Comparison of ENCODE assay signal across 33 cellular contexts in the genomic region with DNA sequence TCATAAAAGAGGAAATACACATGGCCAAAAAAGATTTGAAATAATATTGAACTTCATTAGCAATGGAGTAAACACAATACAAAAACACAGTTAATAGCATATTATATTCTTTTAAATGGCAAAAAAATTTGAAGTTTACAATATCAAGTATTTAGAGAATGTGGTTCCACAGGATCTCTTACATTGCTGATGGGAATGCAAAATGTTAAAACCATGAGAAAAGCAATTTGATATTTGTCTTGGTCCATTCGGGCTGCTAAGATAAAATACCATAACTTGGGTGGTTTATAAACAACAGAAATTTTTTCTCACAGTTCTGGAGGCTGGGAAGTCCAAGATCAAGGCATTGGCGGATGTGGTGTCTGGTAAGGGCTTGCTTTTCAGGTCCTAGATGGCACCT.
"Had no signal": no experiment of that assay in that cellular context is flagged by ENCODE, and none has a peak within 500 bp of the region (broad histone marks: within the 10 kb centered on the region; RNA-seq: fewer than 3 reads in every experiment).

No MANE protein-coding gene starts in this region.

- H3K4me3 ChIP-seq: neural progenitor cell, ovary, psoas muscle, right lobe of liver, sigmoid colon, skin epidermis, smooth muscle cell, spleen, suprapubic skin, testis, tibial artery, transverse colon, upper lobe of right lung, vagina had no signal

- H3K27ac Mint-ChIP-seq: naive thymus-derived CD4-positive, alpha-beta T cell; natural killer cell treated with Interleukin-12 subunit alpha and Interleukin-12 subunit beta and Interleukin-15 and Interleukin-18, amount 100 ng/mL, for 72 hours; nephron progenitor cell; neural progenitor cell; progenitor cell of endocrine pancreas; stimulated activated memory B cell treated with anti-CD40 and anti-IgM and Interleukin-4, amounts not matched to agents 10 μg/mL and 1 μg/mL and 100 μg/mL, for 72 hours; stimulated activated naive CD8-positive, alpha-beta T cell treated with anti-CD3 and anti-CD28 coated beads, Interleukin-15, amount 100 ng/mL, for 72 hours; type B pancreatic cell had no signal

- H3K4me1 Mint-ChIP-seq: nephron progenitor cell; stimulated activated memory B cell treated with anti-CD40 and anti-IgM and Interleukin-4, amounts not matched to agents 10 μg/mL and 1 μg/mL and 100 μg/mL, for 72 hours; stimulated activated naive CD8-positive, alpha-beta T cell treated with anti-CD3 and anti-CD28 coated beads, Interleukin-15, amount 100 ng/mL, for 72 hours had no signal

- H3K27ac ChIP-seq: neural progenitor cell, ovary, parathyroid adenoma, psoas muscle, right lobe of liver, sigmoid colon, skin epidermis, spleen, suprapubic skin, testis, tibial artery, transverse colon, upper lobe of right lung, vagina had no signal

- DNase-seq: naive thymus-derived CD4-positive, alpha-beta T cell; nephron progenitor cell; occipital lobe; ovary; posterior cingulate gyrus; psoas muscle; right cardiac atrium; right lobe of liver; sigmoid colon; spleen; stimulated activated CD4-positive, alpha-beta T cell treated with anti-CD3 and anti-CD28 coated beads, Interleukin-12 subunit alpha, Interleukin-12 subunit beta, amount 100 ng/mL, for 4 hours; stimulated activated CD4-positive, alpha-beta T cell treated with anti-CD3 and anti-CD28 coated beads, Interleukin-1b, Interleukin-23, amount 100 ng/mL, for 48 hours; stimulated activated CD4-positive, alpha-beta T cell treated with anti-CD3 and anti-CD28 coated beads, Interleukin-4, amount 100 ng/mL, for 1 hour; stimulated activated CD4-positive, alpha-beta T cell treated with anti-CD3 and anti-CD28 coated beads, Interleukin-4, amount 100 ng/mL, for 4 hours; stimulated activated CD8-positive, alpha-beta memory T cell treated with anti-CD3 and anti-CD28 coated beads, Interleukin-4, amount 100 ng/mL, for 48 hours; stimulated activated naive CD4-positive, alpha-beta T cell; stimulated activated naive CD8-positive, alpha-beta T cell treated with anti-CD3 and anti-CD28 coated beads, Interleukin-15, amount 100 ng/mL, for 72 hours; stimulated activated naive CD8-positive, alpha-beta T cell treated with anti-CD3 and anti-CD28 coated beads, Interleukin-15, Interleukin-2, amounts not matched to agents 100 U/mL and 50 U/mL, for 24 hours; substantia nigra; testis; tibial artery; transverse colon; upper lobe of right lung had no signal

- H3K27me3 Mint-ChIP-seq: naive thymus-derived CD4-positive, alpha-beta T cell; natural killer cell treated with Interleukin-12 subunit alpha and Interleukin-12 subunit beta and Interleukin-15 and Interleukin-18, amount 100 ng/mL, for 72 hours; progenitor cell of endocrine pancreas; stimulated activated memory B cell treated with anti-CD40 and anti-IgM and Interleukin-4, amounts not matched to agents 10 μg/mL and 1 μg/mL and 100 μg/mL, for 72 hours; stimulated activated naive CD8-positive, alpha-beta T cell treated with anti-CD3 and anti-CD28 coated beads, Interleukin-15, amount 100 ng/mL, for 72 hours; type B pancreatic cell had no signal

- ATAC-seq: naive thymus-derived CD4-positive, alpha-beta T cell; natural killer cell treated with Interleukin-12 subunit alpha and Interleukin-12 subunit beta and Interleukin-15 and Interleukin-18, amount 100 ng/mL, for 72 hours; psoas muscle; right cardiac atrium; right lobe of liver; stimulated activated memory B cell treated with anti-CD40 and anti-IgM and Interleukin-4, amounts not matched to agents 10 μg/mL and 1 μg/mL and 100 μg/mL, for 72 hours; stimulated activated naive CD8-positive, alpha-beta T cell treated with anti-CD3 and anti-CD28 coated beads, Interleukin-15, amount 100 ng/mL, for 72 hours; stimulated activated naive CD8-positive, alpha-beta T cell treated with anti-CD3 and anti-CD28 coated beads, Interleukin-15, Interleukin-2, amounts not matched to agents 100 U/mL and 50 U/mL, for 24 hours; upper lobe of right lung had no signal

- H3K36me3 Mint-ChIP-seq: natural killer cell treated with Interleukin-12 subunit alpha and Interleukin-12 subunit beta and Interleukin-15 and Interleukin-18, amount 100 ng/mL, for 72 hours; neural progenitor cell; stimulated activated memory B cell treated with anti-CD40 and anti-IgM and Interleukin-4, amounts not matched to agents 10 μg/mL and 1 μg/mL and 100 μg/mL, for 72 hours; type B pancreatic cell had no signal

- H3K4me1 ChIP-seq: parathyroid adenoma, right lobe of liver, spleen, suprapubic skin, testis, transverse colon, upper lobe of right lung, vagina had no signal

- H3K4me3 Mint-ChIP-seq: naive thymus-derived CD4-positive, alpha-beta T cell; natural killer cell treated with Interleukin-12 subunit alpha and Interleukin-12 subunit beta and Interleukin-15 and Interleukin-18, amount 100 ng/mL, for 72 hours; nephron progenitor cell; neural progenitor cell; stimulated activated memory B cell treated with anti-CD40 and anti-IgM and Interleukin-4, amounts not matched to agents 10 μg/mL and 1 μg/mL and 100 μg/mL, for 72 hours; stimulated activated naive CD8-positive, alpha-beta T cell treated with anti-CD3 and anti-CD28 coated beads, Interleukin-15, amount 100 ng/mL, for 72 hours; type B pancreatic cell had no signal

- H3K36me3 ChIP-seq: neural progenitor cell, ovary, right lobe of liver, sigmoid colon, spleen, suprapubic skin, tibial artery, transverse colon, upper lobe of right lung, vagina had no signal

- H3K9me3 Mint-ChIP-seq: natural killer cell treated with Interleukin-12 subunit alpha and Interleukin-12 subunit beta and Interleukin-15 and Interleukin-18, amount 100 ng/mL, for 72 hours; nephron progenitor cell; stimulated activated memory B cell treated with anti-CD40 and anti-IgM and Interleukin-4, amounts not matched to agents 10 μg/mL and 1 μg/mL and 100 μg/mL, for 72 hours; stimulated activated naive CD8-positive, alpha-beta T cell treated with anti-CD3 and anti-CD28 coated beads, Interleukin-15, amount 100 ng/mL, for 72 hours; type B pancreatic cell had no signal
